ENCODE assay signal across 15 cellular contexts in the genomic region with DNA sequence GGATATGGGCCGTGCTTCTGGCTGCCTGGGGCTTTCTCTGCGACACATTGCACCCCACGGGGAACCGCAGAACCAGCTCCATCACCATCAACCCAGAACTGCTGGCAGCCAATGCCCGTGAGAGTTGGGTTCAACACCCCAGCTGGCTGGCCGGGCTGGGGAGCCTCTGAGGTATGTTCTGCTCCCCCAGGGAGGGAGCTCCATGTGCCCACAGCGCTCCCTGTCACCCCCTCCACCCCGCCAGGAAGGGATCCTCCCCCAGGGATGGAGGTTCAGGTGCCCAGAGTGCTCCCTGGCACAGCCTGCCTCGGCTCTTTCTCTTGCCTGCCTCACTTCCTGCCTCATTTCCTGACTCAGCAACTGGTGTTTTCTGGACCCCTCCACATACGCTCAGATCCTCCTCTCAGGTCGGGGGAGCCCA. TPM values are rescaled to one million over a fixed set of nuclear protein-coding genes. Genes with fewer than 3 reads are reported as not detected.
A peak's percentile ranks its signal among the peaks of the same experiment; 100 is the strongest.
DNase-seq lines count a peak whose midpoint lies in the region; ATAC-seq and TF ChIP-seq lines count a peak whose summit lies in the region.
"Had no signal": no experiment of that assay in that cellular context is flagged by ENCODE, and none has a peak within 500 bp of the region (broad histone marks: within the 10 kb centered on the region; RNA-seq: fewer than 3 reads in every experiment).

No MANE protein-coding gene starts in this region.

- POLR2A ChIA-PET in GM10248 (lab: Yijun Ruan, JAX): no interaction called here

- H3K4me3 ChIP-seq in BLaER1 treated with 17β-estradiol and CSF1 and Interleukin-3, amounts not matched to agents 10 nM and 100 nM: no peak overlapping the region
- H3K4me3 ChIP-seq in osteoblast (ENCODE audit: insufficient read depth, low read length): no peak overlapping the region
- H3K4me3 ChIP-seq: Peyer's patch had no signal

- H3K9me3 ChIP-seq in BLaER1 treated with 17β-estradiol and CSF1 and Interleukin-3, amounts not matched to agents 10 nM and 100 nM (replicated peaks in 1 of 11): no peaks in the 10 kb centered on the region
- H3K9me3 ChIP-seq in osteoblast (ENCODE audit: low read depth, low read length): no peaks in the 10 kb centered on the region
- H3K9me3 ChIP-seq: Peyer's patch had no signal

- DNase-seq in GM10248 (ENCODE audit: extremely low spot score) (peak; percentile 27), ecto neural progenitor cell (ENCODE audit: low spot score) (peak; percentile 44), osteoblast (ENCODE audit: insufficient read length, low spot score, missing footprints) (peak; percentile 89), nucleus accumbens (lab: John Stamatoyannopoulos, UW) (no peak), NCI-H1694 treated with DMSO at 0.1 percent for 48 hours (lab: John Stamatoyannopoulos, UW) (no peak)
- DNase-seq: activated CD4-positive, alpha-beta T cell treated with anti-CD3 and anti-CD28 coated beads for 4 hours; activated T-cell treated with anti-CD3 and anti-CD28 coated beads, Interleukin-2, amount 50 U/mL, for 4 hours; GOT3; Karpas-422; NCI-H187 had no signal

- ATAC-seq in GM21423 (IDR thresholded peaks at IDR 0.05; ENCODE audit: unreplicated experiment) (no peak), GM19395 (IDR thresholded peaks at IDR 0.05; ENCODE audit: unreplicated experiment) (no peak)
- ATAC-seq: activated T-cell treated with anti-CD3 and anti-CD28 coated beads, Interleukin-2, amount 50 U/mL, for 4 hours had no signal

- no peaks in the 10 kb centered on the region for H3K79me2 ChIP-seq in osteoblast (ENCODE audit: insufficient read depth, low read length)

- peak overlapping the region; percentile 46 to 91 (median 84) for H3K4me2 ChIP-seq in BLaER1 treated with 17β-estradiol and CSF1 and Interleukin-3, amounts not matched to agents 10 nM and 100 nM
- no peak overlapping the region for H3K4me2 ChIP-seq in osteoblast (ENCODE audit: insufficient read depth, low read length)

- H4K20me1 ChIP-seq in BLaER1 treated with 17β-estradiol and CSF1 and Interleukin-3, amounts not matched to agents 10 nM and 100 nM: peaks cover 0 to 13% (median 0%) of the 10 kb centered on the region in 11 experiments; a peak in 3 of 22 replicates
- H4K20me1 ChIP-seq in osteoblast (ENCODE audit: insufficient read depth, low read length): no peaks in the 10 kb centered on the region

- H3K9ac ChIP-seq in BLaER1 treated with 17β-estradiol and CSF1 and Interleukin-3, amounts not matched to agents 10 nM and 100 nM: peak overlapping the region in 5 of 11 experiments; percentile 28 to 47 (median 44); a peak in 9 of 22 replicates

- no peak for TF ChIP-seq CTCF in GM10248 (IDR thresholded peaks at IDR 0.05; ENCODE audit: control extremely low read depth, extremely low read depth, low read depth, missing control alignments)
- TF ChIP-seq CTCF in osteoblast (IDR thresholded peaks at IDR 0.05; ENCODE audit: extremely low read depth, low read depth, low read length): no peak

- peaks cover 40 to 66% (median 59%) of the 10 kb centered on the region in 10 experiments for H3K4me1 ChIP-seq in BLaER1 treated with 17β-estradiol and CSF1 and Interleukin-3, amounts not matched to agents 10 nM and 100 nM
- peaks cover 17% of the 10 kb centered on the region for H3K4me1 ChIP-seq in osteoblast (ENCODE audit: insufficient read depth, low read length)

- CTCF ChIA-PET in GM10248 (lab: Yijun Ruan, JAX): interaction anchor here (2.0 to 4.0 kb wide), 3 partner anchors 17 to 26 kb away, joined by 8 to 15 read pairs (median 13); no protein-coding TSS in a partner anchor

- H2AFZ ChIP-seq in osteoblast (ENCODE audit: low read length): no peak overlapping the region

- H3K27ac ChIP-seq in BLaER1 treated with 17β-estradiol and CSF1 and Interleukin-3, amounts not matched to agents 10 nM and 100 nM: peak overlapping the region in 8 of 11 experiments; percentile 21 to 68 (median 52); a peak in 14 of 22 replicates
- H3K27ac ChIP-seq in osteoblast (ENCODE audit: low read depth, low read length): no peak overlapping the region
- H3K27ac ChIP-seq: Peyer's patch had no signal

- H3K36me3 ChIP-seq in BLaER1 treated with 17β-estradiol and CSF1 and Interleukin-3, amounts not matched to agents 10 nM and 100 nM: no peaks in the 10 kb centered on the region
- H3K36me3 ChIP-seq in osteoblast (ENCODE audit: insufficient read depth, low read length): no peaks in the 10 kb centered on the region
- H3K36me3 ChIP-seq: Peyer's patch had no signal

- H3K27me3 ChIP-seq in BLaER1 treated with 17β-estradiol and CSF1 and Interleukin-3, amounts not matched to agents 10 nM and 100 nM: peaks cover 0 to 13% (median 0%) of the 10 kb centered on the region in 11 experiments; a peak in 3 of 22 replicates
- H3K27me3 ChIP-seq in osteoblast (ENCODE audit: insufficient read depth, low read length): no peaks in the 10 kb centered on the region
- H3K27me3 ChIP-seq: Peyer's patch had no signal

RNA-seq across cellular contexts. Expression of gene MPRIP, which starts 24.2 kb away (rescaled TPM):
- total RNA-seq in osteoblast: 120 and 149 TPM in 2 replicates

RNA-seq across cellular contexts. Expression of gene TNFRSF13B, which starts 46.1 kb away (rescaled TPM):
- not detected in 2 replicates for total RNA-seq in osteoblast
- total RNA-seq: progenitor cell of endocrine pancreas had no signal

Comparison
In these comparisons a context has a peak if more than half of its experiments do, and no peak if none do; other contexts are left out.
1. DNase-seq: peak in GM10248 (single experiment), ecto neural progenitor cell (single experiment) and osteoblast (single experiment); none in nucleus accumbens (0 of 56) and NCI-H1694 treated with DMSO at 0.1 percent for 48 hours (single experiment).